Comparison of ENCODE assay signal across 20 cellular contexts in genomic region chr1:226610671-226611070, GRCh38.
DNase-seq lines count a peak whose midpoint lies in the region; ATAC-seq and TF ChIP-seq lines count a peak whose summit lies in the region.
"Had no signal": no experiment of that assay in that cellular context is flagged by ENCODE, and none has a peak within 500 bp of the region (broad histone marks: within the 10 kb centered on the region; RNA-seq: fewer than 3 reads in every experiment).

No MANE protein-coding gene starts in this region.

- no peak overlapping the region for H2AFZ ChIP-seq in neuronal stem cell (ENCODE audit: low read length)
- H2AFZ ChIP-seq: GM23338 had no signal

- peaks cover 0 to 10% (median 7%) of the 10 kb centered on the region in 12 donors for H3K4me1 ChIP-seq in heart left ventricle
- peaks cover 0 to 7% of the 10 kb centered on the region in 2 donors for H3K4me1 ChIP-seq in neuronal stem cell (ENCODE audit: control insufficient read depth in 2 of 2, insufficient read depth in 1 of 2, low read depth in 1 of 2, low read length in 2 of 2)

- no peak overlapping the region for H4K8ac ChIP-seq in neuronal stem cell (ENCODE audit: low read depth, low read length)

- H3K4ac ChIP-seq in neuronal stem cell (ENCODE audit: low read length) = no peak overlapping the region

- H3K27me3 ChIP-seq in heart left ventricle (peaks cover 0 to 2% (median 0%) of the 10 kb centered on the region in 9 donors), neuronal stem cell (ENCODE audit: control insufficient read depth in 3 of 3, insufficient read depth in 3 of 3, low read depth in 1 of 3, low read length in 3 of 3) (peaks cover 0 to 30% (median 0%) of the 10 kb centered on the region in 3 experiments)

- H3K9me3 Mint-ChIP-seq in chondrocyte (ENCODE audit: low read depth) = no peaks in the 10 kb centered on the region
- H3K9me3 Mint-ChIP-seq: CD4-positive, alpha-beta T cell had no signal

- no peak for ATAC-seq in heart left ventricle
- ATAC-seq in HG02678 (IDR thresholded peaks at IDR 0.05; ENCODE audit: unreplicated experiment) = no peak
- no peak for ATAC-seq in GM18867 (IDR thresholded peaks at IDR 0.05; ENCODE audit: unreplicated experiment)
- ATAC-seq: GM23338 had no signal

- H3K4me3 ChIP-seq in heart left ventricle = no peak overlapping the region
- no peak overlapping the region for H3K4me3 ChIP-seq in neuronal stem cell (ENCODE audit: low read length in 2 of 2)
- H3K4me3 ChIP-seq: GM23338 had no signal

- H3K27ac ChIP-seq in heart left ventricle (no peak overlapping the region), neuronal stem cell (replicated peaks; ENCODE audit: low read length) (no peak overlapping the region)

- H2BK15ac ChIP-seq in neuronal stem cell (ENCODE audit: low read length) = peak overlapping the region; percentile 14

- no peaks in the 10 kb centered on the region for H3K36me3 Mint-ChIP-seq in chondrocyte (ENCODE audit: low read depth)

- H3K9ac ChIP-seq in neuronal stem cell (ENCODE audit: low read depth, low read length, poor library complexity) = no peak overlapping the region
- H3K9ac ChIP-seq: SK-N-SH had no signal

- no peaks in the 10 kb centered on the region for H3K36me3 ChIP-seq in heart left ventricle
- H3K36me3 ChIP-seq in neuronal stem cell (replicated peaks in 1 of 2; ENCODE audit: control insufficient read depth in 2 of 2, insufficient read depth in 2 of 2, low read length in 2 of 2) = no peaks in the 10 kb centered on the region

- peak overlapping the region; percentile 14 for H3K14ac ChIP-seq in neuronal stem cell (ENCODE audit: low read length)

- H3K18ac ChIP-seq in neuronal stem cell (ENCODE audit: low read length) = peak overlapping the region; percentile 40

- H3K79me1 ChIP-seq in neuronal stem cell (ENCODE audit: low read depth, low read length) = no peaks in the 10 kb centered on the region

- no peak overlapping the region for H2BK5ac ChIP-seq in neuronal stem cell (ENCODE audit: low read length)

- H4K91ac ChIP-seq in neuronal stem cell (ENCODE audit: low read depth, low read length, poor library complexity) = no peak overlapping the region

- no peaks in the 10 kb centered on the region for H3K9me3 ChIP-seq in heart left ventricle
- H3K9me3 ChIP-seq in neuronal stem cell (replicated peaks in 1 of 2; ENCODE audit: control insufficient read depth in 2 of 2, insufficient read depth in 1 of 2, low read depth in 1 of 2, low read length in 2 of 2) = no peaks in the 10 kb centered on the region
- H3K9me3 ChIP-seq: SK-N-SH had no signal

- WGBS in heart left ventricle, 4 donors = 84 to 93% (median 89%) methylated on average over 7 of the region's 7 CpGs
- no CpG with 5 or more reads among the region's 7 CpGs for WGBS in neuronal stem cell (ENCODE audit: extremely low coverage in 2 of 2, insufficient read length in 2 of 2, insufficient replicate concordance in 1 of 2), 2 donors

- H3K4me3 Mint-ChIP-seq in chondrocyte (ENCODE audit: unreplicated experiment) = no peak overlapping the region
- H3K4me3 Mint-ChIP-seq: CD4-positive, alpha-beta T cell; GM23338 had no signal

- H2AK5ac ChIP-seq in neuronal stem cell (ENCODE audit: low read depth, low read length) = no peak overlapping the region

- TF ChIP-seq POLR2A in heart left ventricle (IDR thresholded peaks at IDR 0.05) = no peak

- H3K23ac ChIP-seq in neuronal stem cell (ENCODE audit: low read depth, low read length, poor library complexity) = peak overlapping the region; percentile 69

- DNase-seq in cardiac septum (ENCODE audit: low spot score) (peak; percentile 54), heart left ventricle (no peak), chondrocyte (ENCODE audit: low spot score) (peak; percentile 55), neuronal stem cell (ENCODE audit: low spot score) (no peak), germinal center (ENCODE audit: low spot score) (no peak)
- DNase-seq: CD4-positive, alpha-beta T cell; HCEC 1CT; Karpas-422; MV-4-11; NCI-H1105 treated with DMSO at 0.1 percent for 48 hours; NCI-H146; NCI-H1930; NCI-H2107; NCI-H446; NCI-H524 treated with DMSO at 0.1 percent for 48 hours; NCI-H774; SK-N-SH had no signal

- H3K27ac Mint-ChIP-seq in chondrocyte (ENCODE audit: unreplicated experiment) = no peak overlapping the region
- H3K27ac Mint-ChIP-seq: CD4-positive, alpha-beta T cell; GM23338 had no signal

- intact Hi-C loops in cardiac septum (cut with DNase I) (no loop called here), heart left ventricle (cut with DNase I) (no loop called here)

- no peak overlapping the region for H2BK12ac ChIP-seq in neuronal stem cell (ENCODE audit: low read length)

- peaks cover 20% of the 10 kb centered on the region for H3K27me3 Mint-ChIP-seq in chondrocyte (ENCODE audit: low read depth)
- H3K27me3 Mint-ChIP-seq: CD4-positive, alpha-beta T cell had no signal

- H3K4me2 ChIP-seq in neuronal stem cell (ENCODE audit: insufficient read depth, low read length, poor library complexity, severe bottlenecking) = no peak overlapping the region
- H3K4me2 ChIP-seq: GM23338, SK-N-SH had no signal

- TF ChIP-seq CTCF in heart left ventricle (IDR thresholded peaks at IDR 0.05) = no peak
- TF ChIP-seq CTCF in chondrocyte (IDR thresholded peaks at IDR 0.05) = no peak

- H2BK120ac ChIP-seq in neuronal stem cell (ENCODE audit: low read depth, low read length) = no peak overlapping the region

- no peaks in the 10 kb centered on the region for H3K4me1 Mint-ChIP-seq in chondrocyte (ENCODE audit: low read depth)

Comparison
In these comparisons a context has a peak if more than half of its experiments do, and no peak if none do; other contexts are left out.
1. DNase-seq: peak in cardiac septum (single experiment) and chondrocyte (single experiment); none in heart left ventricle (0 of 5), neuronal stem cell (single experiment) and germinal center (single experiment).